16 cellular contexts compared by ENCODE assay signal in the genomic region with DNA sequence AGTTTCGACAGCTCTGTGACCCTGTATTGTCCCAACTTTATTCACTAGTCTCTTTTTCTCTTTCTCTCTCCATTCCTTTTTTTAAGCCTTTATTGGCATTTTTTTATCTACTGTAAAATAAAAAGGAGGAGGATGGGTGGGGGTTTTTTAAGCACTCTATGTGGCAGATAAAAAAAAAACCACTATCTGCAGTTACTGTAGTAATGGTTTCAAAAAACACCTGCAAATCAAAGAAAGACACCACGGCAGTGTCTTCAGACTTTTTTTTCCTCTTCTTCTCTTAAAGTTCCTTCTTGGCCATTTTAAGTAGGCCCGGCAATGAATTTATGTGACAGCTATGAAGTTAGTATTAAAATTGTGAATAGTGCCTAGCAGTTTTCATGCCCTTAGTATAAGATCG. TPM values are rescaled to one million over a fixed set of nuclear protein-coding genes. Genes with fewer than 3 reads are reported as not detected.
A peak's percentile ranks its signal among the peaks of the same experiment; 100 is the strongest.
DNase-seq lines count a peak whose midpoint lies in the region; ATAC-seq and TF ChIP-seq lines count a peak whose summit lies in the region.
"Had no signal": no experiment of that assay in that cellular context is flagged by ENCODE, and none has a peak within 500 bp of the region (broad histone marks: within the 10 kb centered on the region; RNA-seq: fewer than 3 reads in every experiment).

No MANE protein-coding gene starts in this region.

- BruUV-seq in mammary epithelial cell (replicated peaks; lab: Mats Ljungman, UMichigan), result no TSS peak

- peaks cover 1 to 12% of the 10 kb centered on the region in 2 donors for H3K27me3 Mint-ChIP-seq in CD8-positive, alpha-beta memory T cell
- H3K27me3 Mint-ChIP-seq in natural killer cell treated with Interleukin-12 subunit alpha and Interleukin-12 subunit beta and Interleukin-15 and Interleukin-18, amount 100 ng/mL, for 72 hours, result peaks cover 40 to 45% of the 10 kb centered on the region in 2 donors

- H3K27ac Mint-ChIP-seq in CD8-positive, alpha-beta memory T cell, result peak overlapping the region; percentile 26 to 90 (median 78)
- H3K27ac Mint-ChIP-seq in natural killer cell treated with Interleukin-12 subunit alpha and Interleukin-12 subunit beta and Interleukin-15 and Interleukin-18, amount 100 ng/mL, for 72 hours, result no peak overlapping the region

- H2AK5ac ChIP-seq in mesendoderm (ENCODE audit: low read length), result no peak overlapping the region

- H3K4me3 Mint-ChIP-seq in CD8-positive, alpha-beta memory T cell, result peak overlapping the region; percentile 79 to 90 (median 81)
- H3K4me3 Mint-ChIP-seq in natural killer cell treated with Interleukin-12 subunit alpha and Interleukin-12 subunit beta and Interleukin-15 and Interleukin-18, amount 100 ng/mL, for 72 hours, result peak overlapping the region; percentile 71

- no peaks in the 10 kb centered on the region for H3K79me1 ChIP-seq in mesendoderm (ENCODE audit: low read length)

- H2BK15ac ChIP-seq in mesendoderm (replicated peaks; ENCODE audit: low read depth), result no peak overlapping the region

- H3K9me3 Mint-ChIP-seq in CD8-positive, alpha-beta memory T cell, result peaks cover 0 to 8% (median 0%) of the 10 kb centered on the region in 5 donors
- H3K9me3 Mint-ChIP-seq in natural killer cell treated with Interleukin-12 subunit alpha and Interleukin-12 subunit beta and Interleukin-15 and Interleukin-18, amount 100 ng/mL, for 72 hours, result peaks cover 14% of the 10 kb centered on the region

- no peak for TF ChIP-seq CTCF in mammary epithelial cell (conservative IDR thresholded peaks at IDR 0.05 in 1 of 2, IDR thresholded peaks at IDR 0.05 in 1 of 2; ENCODE audit: extremely low read depth in 1 of 2, insufficient read depth in 1 of 2, low read depth in 1 of 2, low read length in 2 of 2)
- no peak for TF ChIP-seq CTCF in uterus (IDR thresholded peaks at IDR 0.05)

- H3K4me1 ChIP-seq in CD8-positive, alpha-beta memory T cell (ENCODE audit: insufficient read depth, low read length), result peaks cover 5% of the 10 kb centered on the region
- peaks cover 36% of the 10 kb centered on the region for H3K4me1 ChIP-seq in mammary epithelial cell (ENCODE audit: insufficient read depth, low read length)
- H3K4me1 ChIP-seq in mesendoderm (ENCODE audit: control insufficient read depth, low read depth, low read length), result no peaks in the 10 kb centered on the region
- no peaks in the 10 kb centered on the region for H3K4me1 ChIP-seq in uterus
- H3K4me1 ChIP-seq: BE2C, prostate gland had no signal

- WGBS in mammary epithelial cell (ENCODE audit: low coverage, missing lambda C conversion rate), result 83% methylated on average over 4 of the region's 4 CpGs
- WGBS in mesendoderm (ENCODE audit: extremely low coverage, insufficient coverage, low lambda C conversion rate), result no CpG with 5 or more reads among the region's 4 CpGs

- no peak overlapping the region for H4K8ac ChIP-seq in mesendoderm (ENCODE audit: low read depth, low read length)

- peak in 1 of 5 donors; percentile 47 for DNase-seq in CD8-positive, alpha-beta memory T cell
- peak; percentile 75 for DNase-seq in Jurkat, Clone E6-1 (ENCODE audit: low read depth, low spot score)
- DNase-seq in mammary epithelial cell, result no peak
- no peak for DNase-seq in natural killer cell treated with Interleukin-12 subunit alpha and Interleukin-12 subunit beta and Interleukin-15 and Interleukin-18, amount 100 ng/mL, for 72 hours (ENCODE audit: low spot score)
- DNase-seq in mesendoderm, result no peak
- DNase-seq in uterus, result no peak
- DNase-seq: BE2C, DMS53, HCEC 1CT, NCI-H1436, testis had no signal

- in situ Hi-C loops in mammary epithelial cell (cut with MboI; ENCODE audit: low sequenced_read_pairs in 2 of 2), result no loop called here

- H3K79me2 ChIP-seq in mammary epithelial cell (ENCODE audit: insufficient read depth, low read length) (no peaks in the 10 kb centered on the region), mesendoderm (ENCODE audit: control insufficient read depth, insufficient read depth, low read length) (no peaks in the 10 kb centered on the region)

- no peak for ATAC-seq in natural killer cell treated with Interleukin-12 subunit alpha and Interleukin-12 subunit beta and Interleukin-15 and Interleukin-18, amount 100 ng/mL, for 72 hours
- no peak for ATAC-seq in activated CD4-positive, CD25-positive, alpha-beta regulatory T cell treated with anti-CD3 and anti-CD28 coated beads, Interleukin-2, amount 50 U/mL, for 24 hours

- H2BK120ac ChIP-seq in mesendoderm (ENCODE audit: low read depth, low read length), result no peak overlapping the region

- H3K4me3 ChIP-seq in CD8-positive, alpha-beta memory T cell (ENCODE audit: low read length), result no peak overlapping the region
- peak overlapping the region; percentile 51 for H3K4me3 ChIP-seq in Jurkat, Clone E6-1 (ENCODE audit: low read length)
- no peak overlapping the region for H3K4me3 ChIP-seq in mammary epithelial cell (replicated peaks in 1 of 3; ENCODE audit: insufficient read depth in 1 of 3, low read depth in 2 of 3, low read length in 3 of 3)
- no peak overlapping the region for H3K4me3 ChIP-seq in mesendoderm (ENCODE audit: low read length)
- H3K4me3 ChIP-seq in uterus, result no peak overlapping the region
- H3K4me3 ChIP-seq: K562, SK-N-MC had no signal

- no peak overlapping the region for H3K27ac ChIP-seq in CD8-positive, alpha-beta memory T cell (ENCODE audit: low read depth, low read length)
- H3K27ac ChIP-seq in mammary epithelial cell (ENCODE audit: insufficient read depth, low read depth, low read length), result no peak overlapping the region
- H3K27ac ChIP-seq in mesendoderm (ENCODE audit: low read depth, low read length), result no peak overlapping the region
- H3K27ac ChIP-seq in uterus, result no peak overlapping the region
- H3K27ac ChIP-seq: prostate gland, SK-N-MC, testis, VCaP had no signal

- no peaks in the 10 kb centered on the region for H4K20me1 ChIP-seq in mammary epithelial cell (ENCODE audit: insufficient read depth, low read length)

- H3K56ac ChIP-seq in mesendoderm (ENCODE audit: low read length), result no peak overlapping the region

- peak overlapping the region; percentile 13 for H2AFZ ChIP-seq in mammary epithelial cell (ENCODE audit: low read depth, low read length)

- no peak overlapping the region for H3K4ac ChIP-seq in mesendoderm (ENCODE audit: low read depth, low read length)

- CTCF ChIA-PET in CD8-positive, alpha-beta memory T cell (lab: Charles Lee), result interaction anchor here (1.1 to 1.4 kb wide), 2 partner anchors 11 to 15 kb away, joined by 3 read pairs; no protein-coding TSS in a partner anchor
- CTCF ChIA-PET in mammary epithelial cell (lab: Charles Lee; ENCODE audit: low non-redundant PET), result no interaction called here

- dilution Hi-C loops in mammary epithelial cell (cut with HindIII; ENCODE audit: low sequenced_read_pairs), result no loop called here

- no peak overlapping the region for H3K23ac ChIP-seq in mesendoderm (ENCODE audit: low read length)

- no peaks in the 10 kb centered on the region for H3K36me3 Mint-ChIP-seq in CD8-positive, alpha-beta memory T cell
- peaks cover 18% of the 10 kb centered on the region for H3K36me3 Mint-ChIP-seq in natural killer cell treated with Interleukin-12 subunit alpha and Interleukin-12 subunit beta and Interleukin-15 and Interleukin-18, amount 100 ng/mL, for 72 hours

- H3K4me1 Mint-ChIP-seq in CD8-positive, alpha-beta memory T cell, result peaks cover 16 to 19% (median 18%) of the 10 kb centered on the region in 3 donors
- peaks cover 7 to 10% of the 10 kb centered on the region in 2 donors for H3K4me1 Mint-ChIP-seq in natural killer cell treated with Interleukin-12 subunit alpha and Interleukin-12 subunit beta and Interleukin-15 and Interleukin-18, amount 100 ng/mL, for 72 hours (ENCODE audit: low read depth in 2 of 2)

- no peaks in the 10 kb centered on the region for H3K36me3 ChIP-seq in CD8-positive, alpha-beta memory T cell (ENCODE audit: insufficient read depth, low read length)
- H3K36me3 ChIP-seq in mammary epithelial cell (ENCODE audit: insufficient read depth, low read length) (no peaks in the 10 kb centered on the region), mesendoderm (ENCODE audit: control insufficient read depth, insufficient read depth, low read length) (no peaks in the 10 kb centered on the region), uterus (no peaks in the 10 kb centered on the region)
- H3K36me3 ChIP-seq: BE2C, prostate gland had no signal

- no peak overlapping the region for H2BK5ac ChIP-seq in mesendoderm (ENCODE audit: low read length)

- no peaks in the 10 kb centered on the region for H3K9me3 ChIP-seq in CD8-positive, alpha-beta memory T cell (ENCODE audit: low read length)
- H3K9me3 ChIP-seq in mammary epithelial cell (replicated peaks; ENCODE audit: insufficient read depth, low read length) (no peaks in the 10 kb centered on the region), uterus (no peaks in the 10 kb centered on the region)
- H3K9me3 ChIP-seq: BE2C, prostate gland, testis had no signal

- POLR2A ChIA-PET in CD8-positive, alpha-beta memory T cell (lab: Charles Lee), result no interaction called here

- intact Hi-C loops in mammary epithelial cell (cut with micrococcal nuclease), result no loop called here
- intact Hi-C loops in uterus (cut with DNase I; ENCODE audit: low total_unique reads), result no loop called here

- no peak overlapping the region for H3K4me2 ChIP-seq in mammary epithelial cell (ENCODE audit: insufficient read depth, low read depth, low read length)
- H3K4me2 ChIP-seq in mesendoderm (ENCODE audit: low read length), result no peak overlapping the region

- H3K18ac ChIP-seq in mesendoderm (ENCODE audit: low read length), result no peak overlapping the region

- H3K9ac ChIP-seq in mammary epithelial cell (ENCODE audit: insufficient read depth, low read length), result no peak overlapping the region
- no peak overlapping the region for H3K9ac ChIP-seq in mesendoderm (ENCODE audit: low read length)

- no peak for TF ChIP-seq POLR2A in uterus (IDR thresholded peaks at IDR 0.05)

- no peaks in the 10 kb centered on the region for H3K27me3 ChIP-seq in CD8-positive, alpha-beta memory T cell (ENCODE audit: insufficient read depth, low read length, poor library complexity, severe bottlenecking)
- H3K27me3 ChIP-seq in mammary epithelial cell (ENCODE audit: insufficient read depth, low read length) (no peaks in the 10 kb centered on the region), mesendoderm (ENCODE audit: insufficient read depth, low read length, poor library complexity) (no peaks in the 10 kb centered on the region), uterus (peaks cover 9% of the 10 kb centered on the region in 2 donors)
- H3K27me3 ChIP-seq: BE2C, testis had no signal

- H4K5ac ChIP-seq in mesendoderm (ENCODE audit: low read length), result no peak overlapping the region

RNA-seq across cellular contexts. Expression of a gene that starts 1.4 kb away (rescaled TPM):
- total RNA-seq in CD8-positive, alpha-beta memory T cell, result 1 to 10 TPM; 1.2 TPM
- 6.8 TPM for polyA plus RNA-seq in CD8-positive, alpha-beta memory T cell
- not detected for polyA plus RNA-seq in Jurkat, Clone E6-1 (2012; ENCODE audit: insufficient read depth, insufficient read length)
- total RNA-seq in mammary epithelial cell (not detected), uterus (under 1 TPM in 1 of 4 donors, not detected in 3; 0.21 TPM)
- polyA plus RNA-seq in mammary epithelial cell, result not detected
- not detected for polyA minus RNA-seq in mammary epithelial cell
- not detected for total RNA-seq in natural killer cell treated with Interleukin-12 subunit alpha and Interleukin-12 subunit beta and Interleukin-15 and Interleukin-18, amount 100 ng/mL, for 72 hours
- not detected for polyA plus RNA-seq in mesendoderm (2013, experiment 1 of 2)
- 0.04 TPM for polyA plus RNA-seq in mesendoderm (2013, experiment 2 of 2)
- total RNA-seq: K562 had no signal
- polyA plus RNA-seq: K562 had no signal

Comparison
In these comparisons a context has a peak if more than half of its experiments do, and no peak if none do; other contexts are left out.
1. H3K27ac Mint-ChIP-seq: peak in CD8-positive, alpha-beta memory T cell (8 of 8); none in natural killer cell treated with Interleukin-12 subunit alpha and Interleukin-12 subunit beta and Interleukin-15 and Interleukin-18, amount 100 ng/mL, for 72 hours (0 of 2).